In genomic region chrX:56728752-56729151, GRCh38 we compare ENCODE assay signal across 8 cellular contexts. TPM values are rescaled to one million over a fixed set of nuclear protein-coding genes. Genes with fewer than 3 reads are reported as not detected.
DNase-seq lines count a peak whose midpoint lies in the region; ATAC-seq and TF ChIP-seq lines count a peak whose summit lies in the region.

No MANE protein-coding gene starts in this region.

- H4K20me1 ChIP-seq in GM23338 (replicated peaks; ENCODE audit: insufficient read depth), result no peaks in the 10 kb centered on the region

- peaks cover 2% of the 10 kb centered on the region; the same call in 1 of the 3 replicates for H3K4me1 Mint-ChIP-seq in GM23338
- H3K4me1 Mint-ChIP-seq in activated naive CD4-positive, alpha-beta T cell treated with anti-CD3 and anti-CD28 coated beads, Interleukin-2, amount 50 U/mL, for 24 hours, result peaks cover 32% of the 10 kb centered on the region

- H3K27me3 ChIP-seq in GM23338 (ENCODE audit: insufficient read depth), result no peaks in the 10 kb centered on the region
- H3K27me3 ChIP-seq in iPS DF 6.9 (ENCODE audit: control insufficient read depth, insufficient read depth, low read length), result no peaks in the 10 kb centered on the region

- H3K9me2 ChIP-seq in GM23338 (ENCODE audit: insufficient read depth), result no peaks in the 10 kb centered on the region

- H2AFZ ChIP-seq in GM23338, result 0 out of 2 replicates have a peak overlapping the region, but pooled peaks have one; percentile 74

- H3K36me3 ChIP-seq in GM23338 (ENCODE audit: insufficient read depth) (no peaks in the 10 kb centered on the region), iPS DF 6.9 (ENCODE audit: control insufficient read depth, insufficient read depth, low read length) (no peaks in the 10 kb centered on the region)

- H3K4me3 ChIP-seq in GM23338 (peak overlapping the region; percentile 80), iPS DF 6.9 (ENCODE audit: low read length) (peak overlapping the region; percentile 48; the same call in 1 of the 2 replicates)

- no peaks in the 10 kb centered on the region for H3F3A ChIP-seq in GM23338 (replicated peaks; ENCODE audit: low read depth)

- H3K27ac ChIP-seq in GM23338 (ENCODE audit: low read depth) (0 out of 2 replicates have a peak overlapping the region, but pooled peaks have one; percentile 91), iPS DF 6.9 (ENCODE audit: low read length) (no peak overlapping the region)

- no CpG with 5 or more reads among the region's 8 CpGs for WGBS in iPS DF 6.9 (ENCODE audit: insufficient coverage, insufficient read length)

- H3K4me3 Mint-ChIP-seq in GM23338, result peak overlapping the region; percentile 91
- peak overlapping the region; percentile 95 for H3K4me3 Mint-ChIP-seq in activated naive CD4-positive, alpha-beta T cell treated with anti-CD3 and anti-CD28 coated beads, Interleukin-2, amount 50 U/mL, for 24 hours

- peaks cover 2% of the 10 kb centered on the region; the same call in 1 of the 3 replicates for H3K36me3 Mint-ChIP-seq in GM23338 (ENCODE audit: low read depth)
- no peaks in the 10 kb centered on the region for H3K36me3 Mint-ChIP-seq in activated naive CD4-positive, alpha-beta T cell treated with anti-CD3 and anti-CD28 coated beads, Interleukin-2, amount 50 U/mL, for 24 hours

- DNase-seq in ELR (ENCODE audit: low read depth) (peak; percentile 24), GM23338 (ENCODE audit: low spot score) (peak; percentile 7), NCI-H146 treated with DMSO at 0.1 percent for 48 hours (lab: John Stamatoyannopoulos, UW; ENCODE audit: unreplicated experiment) (peak; percentile 65), iPS DF 6.9 (ENCODE audit: low read depth, low spot score) (no peak), HCEC 1CT (no peak), hippocampal formation (lab: John Stamatoyannopoulos, UW) (no peak)
- DNase-seq in stimulated activated CD4-positive, alpha-beta T cell treated with anti-CD3 and anti-CD28 coated beads, Interleukin-4, amount 100 ng/mL, for 1 hour, result peak; percentile 22

- peaks cover 41% of the 10 kb centered on the region for H3K79me2 ChIP-seq in GM23338 (replicated peaks; ENCODE audit: insufficient read depth)

- no peak for TF ChIP-seq CTCF in GM23338 (conservative IDR thresholded peaks at IDR 0.05; ENCODE audit: low read depth in 2 of 2)

- peak overlapping the region; percentile 80 for H3K4me2 ChIP-seq in GM23338

- no peaks in the 10 kb centered on the region for H3K27me3 Mint-ChIP-seq in GM23338 (ENCODE audit: insufficient read depth, low read depth, poor library complexity)
- no peaks in the 10 kb centered on the region for H3K27me3 Mint-ChIP-seq in activated naive CD4-positive, alpha-beta T cell treated with anti-CD3 and anti-CD28 coated beads, Interleukin-2, amount 50 U/mL, for 24 hours

- H3K27ac Mint-ChIP-seq in GM23338, result peak overlapping the region; percentile 91; the same call in 1 of the 2 replicates
- H3K27ac Mint-ChIP-seq in activated naive CD4-positive, alpha-beta T cell treated with anti-CD3 and anti-CD28 coated beads, Interleukin-2, amount 50 U/mL, for 24 hours, result peak overlapping the region; percentile 92

- H3K4me1 ChIP-seq in GM23338 (ENCODE audit: insufficient read depth) (no peaks in the 10 kb centered on the region), iPS DF 6.9 (ENCODE audit: control insufficient read depth, insufficient read depth, low read length) (no peaks in the 10 kb centered on the region)

- H3K9me3 Mint-ChIP-seq in GM23338, result no peaks in the 10 kb centered on the region
- no peaks in the 10 kb centered on the region for H3K9me3 Mint-ChIP-seq in activated naive CD4-positive, alpha-beta T cell treated with anti-CD3 and anti-CD28 coated beads, Interleukin-2, amount 50 U/mL, for 24 hours

- peak; percentile 17; the same call in 2 of the 3 replicates for ATAC-seq in GM23338

- no peaks in the 10 kb centered on the region for H3K9me3 ChIP-seq in iPS DF 6.9 (ENCODE audit: control insufficient read depth, insufficient read depth, low read length)

TF ChIP-seq in GM23338, 12 proteins besides CTCF, POLR2A, EP300 and RAD21:
- TF ChIP-seq ZNF331 (CRISPR knock-in tag; IDR thresholded peaks at IDR 0.05; ENCODE audit: low read depth) (no peak), CREB1 (CRISPR knock-in tag; IDR thresholded peaks at IDR 0.05; ENCODE audit: low read depth) (no peak), EZH2 (IDR thresholded peaks at IDR 0.05; ENCODE audit: low read depth, unreplicated experiment) (no peak), POLR2AphosphoS5 (IDR thresholded peaks at IDR 0.05; ENCODE audit: low read depth) (no peak)

RNA-seq across cellular contexts. Expression of gene NBDY, which starts 0.3 kb away (rescaled TPM):
- 9.6 and 16.9 TPM in 2 replicates for total RNA-seq in GM23338 (2014; rRNA removed; shearing (Covaris generic))
- polyA plus RNA-seq in GM23338 (2016; fragmentation: Nextera tagmentation; extraction: Ambion mirVana), result 197 and 206 TPM in 2 replicates

Comparison
In these comparisons a context has a peak if more than half of its experiments do, and no peak if none do; other contexts are left out.
1. DNase-seq: peak in ELR (single experiment), GM23338 (single experiment), NCI-H146 treated with DMSO at 0.1 percent for 48 hours (single experiment) and stimulated activated CD4-positive, alpha-beta T cell treated with anti-CD3 and anti-CD28 coated beads, Interleukin-4, amount 100 ng/mL, for 1 hour (single experiment); none in iPS DF 6.9 (single experiment), HCEC 1CT (single experiment) and hippocampal formation (0 of 2).